ENCODE assay signal across 2 cellular contexts in the genomic region with DNA sequence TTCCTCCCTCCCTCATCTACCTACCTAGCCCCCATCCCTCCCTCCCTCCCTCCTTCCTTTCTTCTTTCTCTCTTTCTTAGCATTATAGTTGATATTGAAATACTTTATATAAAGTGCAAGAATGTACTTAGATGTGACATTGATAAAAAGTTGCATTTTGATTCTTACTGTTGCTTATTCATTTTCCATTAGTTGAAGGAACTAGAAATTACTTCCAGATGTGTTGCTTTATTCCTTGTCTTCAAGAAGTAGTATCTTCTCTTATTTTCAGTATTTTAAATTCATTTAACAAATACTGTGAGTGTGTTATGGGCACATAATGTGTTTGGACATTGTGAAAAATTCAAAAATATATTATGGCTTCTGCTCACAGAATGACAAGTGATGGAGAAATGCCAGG.
A peak's percentile ranks its signal among the peaks of the same experiment; 100 is the strongest.
TF ChIP-seq lines count a peak whose summit lies in the region.

No MANE protein-coding gene starts in this region.

TF ChIP-seq in SK-N-SH, 30 proteins besides CTCF, POLR2A, EP300 and RAD21 (continued from another document):
- TF ChIP-seq TCF12 (IDR thresholded peaks at IDR 0.05): peak; percentile 71

TF ChIP-seq in SK-N-SH treated with all-trans-retinoic acid at 6 μM for 48 hours, 23 proteins besides CTCF, POLR2A, EP300 and RAD21:
- TF ChIP-seq, protein P1, sequence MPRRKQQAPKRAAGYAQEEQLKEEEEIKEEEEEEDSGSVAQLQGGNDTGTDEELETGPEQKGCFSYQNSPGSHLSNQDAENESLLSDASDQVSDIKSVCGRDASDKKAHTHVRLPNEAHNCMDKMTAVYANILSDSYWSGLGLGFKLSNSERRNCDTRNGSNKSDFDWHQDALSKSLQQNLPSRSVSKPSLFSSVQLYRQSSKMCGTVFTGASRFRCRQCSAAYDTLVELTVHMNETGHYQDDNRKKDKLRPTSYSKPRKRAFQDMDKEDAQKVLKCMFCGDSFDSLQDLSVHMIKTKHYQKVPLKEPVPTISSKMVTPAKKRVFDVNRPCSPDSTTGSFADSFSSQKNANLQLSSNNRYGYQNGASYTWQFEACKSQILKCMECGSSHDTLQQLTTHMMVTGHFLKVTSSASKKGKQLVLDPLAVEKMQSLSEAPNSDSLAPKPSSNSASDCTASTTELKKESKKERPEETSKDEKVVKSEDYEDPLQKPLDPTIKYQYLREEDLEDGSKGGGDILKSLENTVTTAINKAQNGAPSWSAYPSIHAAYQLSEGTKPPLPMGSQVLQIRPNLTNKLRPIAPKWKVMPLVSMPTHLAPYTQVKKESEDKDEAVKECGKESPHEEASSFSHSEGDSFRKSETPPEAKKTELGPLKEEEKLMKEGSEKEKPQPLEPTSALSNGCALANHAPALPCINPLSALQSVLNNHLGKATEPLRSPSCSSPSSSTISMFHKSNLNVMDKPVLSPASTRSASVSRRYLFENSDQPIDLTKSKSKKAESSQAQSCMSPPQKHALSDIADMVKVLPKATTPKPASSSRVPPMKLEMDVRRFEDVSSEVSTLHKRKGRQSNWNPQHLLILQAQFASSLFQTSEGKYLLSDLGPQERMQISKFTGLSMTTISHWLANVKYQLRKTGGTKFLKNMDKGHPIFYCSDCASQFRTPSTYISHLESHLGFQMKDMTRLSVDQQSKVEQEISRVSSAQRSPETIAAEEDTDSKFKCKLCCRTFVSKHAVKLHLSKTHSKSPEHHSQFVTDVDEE (CRISPR knock-in tag; IDR thresholded peaks at IDR 0.05): no peak
- TF ChIP-seq ISL1 (CRISPR knock-in tag; IDR thresholded peaks at IDR 0.05): no peak
- no peak for TF ChIP-seq RARB (CRISPR knock-in tag; IDR thresholded peaks at IDR 0.05)
- TF ChIP-seq, protein P2, sequence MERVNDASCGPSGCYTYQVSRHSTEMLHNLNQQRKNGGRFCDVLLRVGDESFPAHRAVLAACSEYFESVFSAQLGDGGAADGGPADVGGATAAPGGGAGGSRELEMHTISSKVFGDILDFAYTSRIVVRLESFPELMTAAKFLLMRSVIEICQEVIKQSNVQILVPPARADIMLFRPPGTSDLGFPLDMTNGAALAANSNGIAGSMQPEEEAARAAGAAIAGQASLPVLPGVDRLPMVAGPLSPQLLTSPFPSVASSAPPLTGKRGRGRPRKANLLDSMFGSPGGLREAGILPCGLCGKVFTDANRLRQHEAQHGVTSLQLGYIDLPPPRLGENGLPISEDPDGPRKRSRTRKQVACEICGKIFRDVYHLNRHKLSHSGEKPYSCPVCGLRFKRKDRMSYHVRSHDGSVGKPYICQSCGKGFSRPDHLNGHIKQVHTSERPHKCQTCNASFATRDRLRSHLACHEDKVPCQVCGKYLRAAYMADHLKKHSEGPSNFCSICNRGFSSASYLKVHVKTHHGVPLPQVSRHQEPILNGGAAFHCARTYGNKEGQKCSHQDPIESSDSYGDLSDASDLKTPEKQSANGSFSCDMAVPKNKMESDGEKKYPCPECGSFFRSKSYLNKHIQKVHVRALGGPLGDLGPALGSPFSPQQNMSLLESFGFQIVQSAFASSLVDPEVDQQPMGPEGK (CRISPR knock-in tag; IDR thresholded peaks at IDR 0.05; ENCODE audit: borderline replicate concordance): no peak
- no peak for TF ChIP-seq ZFP30 (CRISPR knock-in tag; IDR thresholded peaks at IDR 0.05)
- TF ChIP-seq, protein P3, sequence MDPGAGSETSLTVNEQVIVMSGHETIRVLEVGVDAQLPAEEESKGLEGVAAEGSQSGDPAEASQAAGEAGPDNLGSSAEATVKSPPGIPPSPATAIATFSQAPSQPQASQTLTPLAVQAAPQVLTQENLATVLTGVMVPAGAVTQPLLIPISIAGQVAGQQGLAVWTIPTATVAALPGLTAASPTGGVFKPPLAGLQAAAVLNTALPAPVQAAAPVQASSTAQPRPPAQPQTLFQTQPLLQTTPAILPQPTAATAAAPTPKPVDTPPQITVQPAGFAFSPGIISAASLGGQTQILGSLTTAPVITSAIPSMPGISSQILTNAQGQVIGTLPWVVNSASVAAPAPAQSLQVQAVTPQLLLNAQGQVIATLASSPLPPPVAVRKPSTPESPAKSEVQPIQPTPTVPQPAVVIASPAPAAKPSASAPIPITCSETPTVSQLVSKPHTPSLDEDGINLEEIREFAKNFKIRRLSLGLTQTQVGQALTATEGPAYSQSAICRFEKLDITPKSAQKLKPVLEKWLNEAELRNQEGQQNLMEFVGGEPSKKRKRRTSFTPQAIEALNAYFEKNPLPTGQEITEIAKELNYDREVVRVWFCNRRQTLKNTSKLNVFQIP (CRISPR knock-in tag; IDR thresholded peaks at IDR 0.05; ENCODE audit: borderline replicate concordance, low read depth): no peak
- no peak for TF ChIP-seq SNAI2 (CRISPR knock-in tag; IDR thresholded peaks at IDR 0.05)
- TF ChIP-seq ZNF8 (CRISPR knock-in tag; IDR thresholded peaks at IDR 0.05): no peak
- TF ChIP-seq ZC3H10 (CRISPR knock-in tag; IDR thresholded peaks at IDR 0.05): no peak
